ENCODE assay signal across 16 cellular contexts in the genomic region with DNA sequence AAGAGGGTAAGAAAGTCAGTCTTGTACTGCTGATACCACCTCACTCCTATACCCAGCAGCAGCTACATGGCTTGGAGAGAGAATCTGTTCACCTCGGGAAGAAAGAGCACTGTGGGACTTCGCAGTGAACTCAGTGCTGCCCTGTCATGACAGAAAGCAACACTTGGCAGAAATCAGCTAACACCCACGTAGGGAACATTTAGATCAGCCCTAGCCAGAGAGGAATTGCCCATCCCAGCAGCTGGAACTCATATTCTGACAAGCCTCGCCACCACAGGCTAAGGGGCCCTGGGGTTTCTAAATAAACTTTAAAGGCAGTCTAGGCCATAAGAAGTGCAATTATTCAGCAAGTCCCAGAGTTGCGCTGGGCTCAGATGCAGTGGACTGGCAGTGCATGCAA.
DNase-seq lines count a peak whose midpoint lies in the region; ATAC-seq and TF ChIP-seq lines count a peak whose summit lies in the region.
"Had no signal": no experiment of that assay in that cellular context is flagged by ENCODE, and none has a peak within 500 bp of the region (broad histone marks: within the 10 kb centered on the region; RNA-seq: fewer than 3 reads in every experiment).

No MANE protein-coding gene starts in this region.

- no peaks in the 10 kb centered on the region for H3K36me3 Mint-ChIP-seq in osteocyte (ENCODE audit: unreplicated experiment)
- no peaks in the 10 kb centered on the region for H3K36me3 Mint-ChIP-seq in T-cell
- H3K36me3 Mint-ChIP-seq: CD4-positive, CD25-positive, alpha-beta regulatory T cell had no signal

- TF ChIP-seq EP300 in esophagus muscularis mucosa (IDR thresholded peaks at IDR 0.05) = no peak

- H3K27ac ChIP-seq in hepatocyte (no peak overlapping the region), esophagus muscularis mucosa (replicated peaks in 1 of 4) (no peak overlapping the region)
- H3K27ac ChIP-seq: BLaER1 treated with 17β-estradiol and CSF1 and Interleukin-3, amounts not matched to agents 10 nM and 100 nM; HL-60 had no signal

- CTCF ChIA-PET in T-cell (lab: Charles Lee) = no interaction called here

- TF ChIP-seq CTCF in choroid plexus epithelial cell (conservative IDR thresholded peaks at IDR 0.05; ENCODE audit: low read depth, low read length) (no peak), hepatocyte (IDR thresholded peaks at IDR 0.05; ENCODE audit: poor library complexity) (no peak), osteocyte (IDR thresholded peaks at IDR 0.05) (no peak), esophagus muscularis mucosa (IDR thresholded peaks at IDR 0.05) (no peak)

- no peak overlapping the region for H2AFZ ChIP-seq in hepatocyte

- WGBS in hepatocyte (ENCODE audit: low lambda C conversion rate, missing lambda C conversion rate) = 56% methylated on average over 5 of the region's 5 CpGs
- WGBS in esophagus muscularis mucosa = 35% methylated on average over 3 of the region's 5 CpGs

- H3K79me2 ChIP-seq in hepatocyte = no peaks in the 10 kb centered on the region

- H3K9me3 Mint-ChIP-seq in osteocyte (ENCODE audit: unreplicated experiment) = peaks cover 10% of the 10 kb centered on the region
- H3K9me3 Mint-ChIP-seq in T-cell = peaks cover 0 to 31% (median 15%) of the 10 kb centered on the region in 3 donors

- DNase-seq in HCEC 1CT = peak; percentile 1
- peak; percentile 1 for DNase-seq in choroid plexus epithelial cell (ENCODE audit: low read depth)
- DNase-seq in hepatocyte (ENCODE audit: low spot score) = peak; percentile 5
- DNase-seq in osteocyte (ENCODE audit: extremely low spot score, unreplicated experiment) = no peak
- no peak for DNase-seq in amygdala (lab: John Stamatoyannopoulos, UW)
- DNase-seq in T-cell = no peak
- no peak for DNase-seq in esophagus muscularis mucosa (ENCODE audit: extremely low spot score)
- DNase-seq in HT-29 (ENCODE audit: low spot score) = no peak
- DNase-seq: ACHN; CD4-positive, CD25-positive, alpha-beta regulatory T cell; DMS53; H7 had no signal

- ATAC-seq in T-cell (replicated peaks in 1 of 4) = no peak
- ATAC-seq: GM12878, K562 had no signal

- H3K27me3 ChIP-seq in hepatocyte (no peaks in the 10 kb centered on the region), esophagus muscularis mucosa (no peaks in the 10 kb centered on the region)
- H3K27me3 ChIP-seq: BLaER1 treated with 17β-estradiol and CSF1 and Interleukin-3, amounts not matched to agents 10 nM and 100 nM had no signal

- intact Hi-C loops in esophagus muscularis mucosa (cut with DNase I) = no loop called here

- no peaks in the 10 kb centered on the region for H3K9me3 ChIP-seq in hepatocyte (ENCODE audit: low read depth)
- no peaks in the 10 kb centered on the region for H3K9me3 ChIP-seq in esophagus muscularis mucosa
- H3K9me3 ChIP-seq: BLaER1 treated with 17β-estradiol and CSF1 and Interleukin-3, amounts not matched to agents 10 nM and 100 nM had no signal

- H3K4me3 ChIP-seq in choroid plexus epithelial cell (ENCODE audit: low read depth, low read length) (no peak overlapping the region), hepatocyte (no peak overlapping the region), esophagus muscularis mucosa (no peak overlapping the region)
- H3K4me3 ChIP-seq: BLaER1 treated with 17β-estradiol and CSF1 and Interleukin-3, amounts not matched to agents 10 nM and 100 nM; GM12878; K562 had no signal

- H3K27ac Mint-ChIP-seq in osteocyte (ENCODE audit: unreplicated experiment) (peak overlapping the region; percentile 11), T-cell (no peak overlapping the region)
- H3K27ac Mint-ChIP-seq: CD4-positive, CD25-positive, alpha-beta regulatory T cell had no signal

- H3K36me3 ChIP-seq in hepatocyte (replicated peaks; ENCODE audit: insufficient read depth, low read depth) (no peaks in the 10 kb centered on the region), esophagus muscularis mucosa (no peaks in the 10 kb centered on the region)
- H3K36me3 ChIP-seq: BLaER1 treated with 17β-estradiol and CSF1 and Interleukin-3, amounts not matched to agents 10 nM and 100 nM had no signal

- H3K4me1 Mint-ChIP-seq in osteocyte (ENCODE audit: unreplicated experiment) = peaks cover 11% of the 10 kb centered on the region
- H3K4me1 Mint-ChIP-seq in T-cell = no peaks in the 10 kb centered on the region
- H3K4me1 Mint-ChIP-seq: CD4-positive, CD25-positive, alpha-beta regulatory T cell had no signal

- H3K4me3 Mint-ChIP-seq in osteocyte (ENCODE audit: unreplicated experiment) (no peak overlapping the region), T-cell (no peak overlapping the region)
- H3K4me3 Mint-ChIP-seq: CD4-positive, CD25-positive, alpha-beta regulatory T cell had no signal

- H3K9me2 ChIP-seq in hepatocyte (replicated peaks; ENCODE audit: insufficient read depth) = no peaks in the 10 kb centered on the region

- H3K4me1 ChIP-seq in hepatocyte (ENCODE audit: insufficient read depth) = no peaks in the 10 kb centered on the region
- H3K4me1 ChIP-seq in esophagus muscularis mucosa = no peaks in the 10 kb centered on the region
- H3K4me1 ChIP-seq: BLaER1 treated with 17β-estradiol and CSF1 and Interleukin-3, amounts not matched to agents 10 nM and 100 nM had no signal

- no peak overlapping the region for H3K4me2 ChIP-seq in hepatocyte
- H3K4me2 ChIP-seq: BLaER1 treated with 17β-estradiol and CSF1 and Interleukin-3, amounts not matched to agents 10 nM and 100 nM had no signal

- H3K27me3 Mint-ChIP-seq in osteocyte (ENCODE audit: unreplicated experiment) = peaks cover 2% of the 10 kb centered on the region
- no peaks in the 10 kb centered on the region for H3K27me3 Mint-ChIP-seq in T-cell
- H3K27me3 Mint-ChIP-seq: CD4-positive, CD25-positive, alpha-beta regulatory T cell had no signal

- H4K20me1 ChIP-seq in hepatocyte (ENCODE audit: insufficient read depth, poor library complexity, severe bottlenecking) = no peaks in the 10 kb centered on the region
- H4K20me1 ChIP-seq: BLaER1 treated with 17β-estradiol and CSF1 and Interleukin-3, amounts not matched to agents 10 nM and 100 nM had no signal

- TF ChIP-seq POLR2A in esophagus muscularis mucosa (IDR thresholded peaks at IDR 0.05; ENCODE audit: low read depth) = no peak

- POLR2A ChIA-PET in T-cell (lab: Charles Lee) = no interaction called here

Comparison
In these comparisons a context has a peak if more than half of its experiments do, and no peak if none do; other contexts are left out.
1. DNase-seq: peak in HCEC 1CT (single experiment), choroid plexus epithelial cell (single experiment) and hepatocyte (single experiment); none in osteocyte (single experiment), amygdala (0 of 56), T-cell (0 of 34), esophagus muscularis mucosa (single experiment) and HT-29 (single experiment).